In genomic region chr10:23892296-23892695, GRCh38 we compare ENCODE assay signal across 32 cellular contexts.
DNase-seq lines count a peak whose midpoint lies in the region; ATAC-seq, FAIRE-seq and TF ChIP-seq lines count a peak whose summit lies in the region.
"Had no signal": no experiment of that assay in that cellular context is flagged by ENCODE, and none has a peak within 500 bp of the region (broad histone marks: within the 10 kb centered on the region; RNA-seq: fewer than 3 reads in every experiment).

No MANE protein-coding gene starts in this region.

- H2AFZ ChIP-seq in PC-3 (ENCODE audit: low read length) (no peak overlapping the region), osteoblast (ENCODE audit: low read length) (no peak overlapping the region)

- H3K4me3 ChIP-seq in AG10803 (ENCODE audit: low read length) (no peak overlapping the region), PC-3 (ENCODE audit: low read length) (no peak overlapping the region), bronchial epithelial cell (ENCODE audit: low read depth, low read length) (no peak overlapping the region), left lung (no peak overlapping the region), osteoblast (ENCODE audit: insufficient read depth, low read length) (no peak overlapping the region)
- H3K4me3 ChIP-seq: body of pancreas, dorsolateral prefrontal cortex, GM12878, sigmoid colon, tibial artery had no signal

- CTCF ChIA-PET in PC-3 (lab: Charles Lee), result no interaction called here

- H3K27ac ChIP-seq in PC-3 (ENCODE audit: low read length) (no peak overlapping the region), left lung (no peak overlapping the region), osteoblast (ENCODE audit: low read depth, low read length) (no peak overlapping the region)
- H3K27ac ChIP-seq: body of pancreas, dorsolateral prefrontal cortex, sigmoid colon, tibial artery had no signal

- H3K9me2 ChIP-seq in PC-3 (replicated peaks; ENCODE audit: low read length), result no peaks in the 10 kb centered on the region

- no TSS peak for BruUV-seq in PC-3 (replicated peaks; lab: Mats Ljungman, UMichigan)

- DNase-seq in AG10803 (ENCODE audit: low read depth), result peak; percentile 4
- DNase-seq in PC-3, result peak; percentile 4
- DNase-seq in bronchial epithelial cell (ENCODE audit: low read depth), result peak; percentile 46
- DNase-seq in left lung, result no peak
- no peak for DNase-seq in osteoblast (ENCODE audit: insufficient read length, low spot score, missing footprints)
- DNase-seq in ecto neural progenitor cell (ENCODE audit: low spot score), result no peak
- no peak for DNase-seq in frontal cortex (ENCODE audit: low spot score in 2 of 2)
- DNase-seq: activated CD4-positive, alpha-beta T cell treated with anti-CD3 and anti-CD28 coated beads, Interleukin-2, amount 50 U/mL, for 1 hour; activated CD4-positive, CD25-positive, alpha-beta regulatory T cell; activated effector memory CD4-positive, alpha-beta T cell treated with Interleukin-2 at 50 U/mL for 16 hours; activated naive CD8-positive, alpha-beta T cell treated with anti-CD3 and anti-CD28 coated beads, Interleukin-2, amount 10 ng/mL, durations not matched to agents 7 days and 5 days; activated T-cell treated with anti-CD3 and anti-CD28 coated beads, Interleukin-2, amount 50 U/mL, for 1 hour; body of pancreas; CD8-positive, alpha-beta T cell; cerebellar nuclear complex; DMS 273 treated with DMSO at 0.1 percent for 48 hours; dorsolateral prefrontal cortex; H9; hypothalamus; Karpas-422; mesenchymal stem cell; MV-4-11; NCI-H146; NCI-H446; NCI-H82; sigmoid colon; stimulated activated CD4-positive, alpha-beta T cell treated with anti-CD3 and anti-CD28 coated beads, Interleukin-4, amount 100 ng/mL, for 4 hours; tibial artery had no signal

- FAIRE-seq in bronchial epithelial cell (lab: Jason Lieb, UNC) (no peak), frontal cortex (lab: Jason Lieb, UNC) (no peak)
- FAIRE-seq: GM12878, RCC 7860 had no signal

- no peak overlapping the region for H3K4me2 ChIP-seq in PC-3 (ENCODE audit: low read length)
- no peak overlapping the region for H3K4me2 ChIP-seq in osteoblast (ENCODE audit: insufficient read depth, low read length)

- POLR2A ChIA-PET in PC-3 (lab: Charles Lee; ENCODE audit: unreplicated experiment), result no interaction called here

- no peak for TF ChIP-seq CTCF in AG10803 (conservative IDR thresholded peaks at IDR 0.05; ENCODE audit: low read length)
- no peak for TF ChIP-seq CTCF in PC-3 (conservative IDR thresholded peaks at IDR 0.05; ENCODE audit: low read depth, low read length)
- no peak for TF ChIP-seq CTCF in bronchial epithelial cell (IDR thresholded peaks at IDR 0.05; ENCODE audit: insufficient read depth, low read length, severe bottlenecking)
- no peak for TF ChIP-seq CTCF in left lung (IDR thresholded peaks at IDR 0.05)
- TF ChIP-seq CTCF in osteoblast (IDR thresholded peaks at IDR 0.05; ENCODE audit: extremely low read depth, low read depth, low read length), result no peak

- intact Hi-C loops in PC-3 (cut with micrococcal nuclease), result no loop called here
- intact Hi-C loops in left lung (cut with DNase I), result no loop called here

- H3K9ac ChIP-seq in PC-3 (ENCODE audit: low read length), result no peak overlapping the region

- H3K27me3 ChIP-seq in PC-3 (ENCODE audit: low read length), result peaks cover 11% of the 10 kb centered on the region; the same call in 1 of the 2 replicates
- H3K27me3 ChIP-seq in bronchial epithelial cell (ENCODE audit: control insufficient read depth, insufficient read depth, low read length), result no peaks in the 10 kb centered on the region
- no peaks in the 10 kb centered on the region for H3K27me3 ChIP-seq in left lung
- H3K27me3 ChIP-seq in osteoblast (ENCODE audit: insufficient read depth, low read length), result no peaks in the 10 kb centered on the region
- H3K27me3 ChIP-seq: body of pancreas, sigmoid colon, tibial artery had no signal

- H3K79me2 ChIP-seq in PC-3 (ENCODE audit: low read length) (no peaks in the 10 kb centered on the region), osteoblast (ENCODE audit: insufficient read depth, low read length) (no peaks in the 10 kb centered on the region)

- ATAC-seq in PC-3, result no peak
- peak; percentile 25 for ATAC-seq in left lung
- no peak for ATAC-seq in HG03457 (IDR thresholded peaks at IDR 0.05; ENCODE audit: unreplicated experiment)
- ATAC-seq: body of pancreas; CD8-positive, alpha-beta T cell; GM12878; left lobe of liver had no signal

- no peaks in the 10 kb centered on the region for H3F3A ChIP-seq in PC-3 (ENCODE audit: low read length, unreplicated experiment)

- H3K9me3 ChIP-seq in PC-3 (ENCODE audit: low read length), result no peaks in the 10 kb centered on the region
- H3K9me3 ChIP-seq in left lung, result peaks cover 0 to 4% of the 10 kb centered on the region in 2 donors
- peaks cover 4% of the 10 kb centered on the region for H3K9me3 ChIP-seq in osteoblast (ENCODE audit: low read depth, low read length)
- H3K9me3 ChIP-seq: body of pancreas, sigmoid colon, tibial artery had no signal

- H4K20me1 ChIP-seq in PC-3 (ENCODE audit: low read length) (no peaks in the 10 kb centered on the region), osteoblast (ENCODE audit: insufficient read depth, low read length) (no peaks in the 10 kb centered on the region)

- H3K36me3 ChIP-seq in PC-3 (ENCODE audit: low read depth, low read length), result no peaks in the 10 kb centered on the region
- no peaks in the 10 kb centered on the region for H3K36me3 ChIP-seq in bronchial epithelial cell (ENCODE audit: control insufficient read depth, insufficient read depth, low read length)
- no peaks in the 10 kb centered on the region for H3K36me3 ChIP-seq in left lung
- no peaks in the 10 kb centered on the region for H3K36me3 ChIP-seq in osteoblast (ENCODE audit: insufficient read depth, low read length)
- H3K36me3 ChIP-seq: sigmoid colon, tibial artery had no signal

- H3K4me1 ChIP-seq in PC-3 (ENCODE audit: insufficient read depth, low read length), result no peaks in the 10 kb centered on the region
- no peaks in the 10 kb centered on the region for H3K4me1 ChIP-seq in left lung
- no peaks in the 10 kb centered on the region for H3K4me1 ChIP-seq in osteoblast (ENCODE audit: insufficient read depth, low read length)
- H3K4me1 ChIP-seq: sigmoid colon, tibial artery had no signal

Comparison
In these comparisons a context has a peak if more than half of its experiments do, and no peak if none do; other contexts are left out.
1. DNase-seq: peak in AG10803 (single experiment), PC-3 (single experiment) and bronchial epithelial cell (single experiment); none in left lung (0 of 2), osteoblast (single experiment), ecto neural progenitor cell (single experiment) and frontal cortex (0 of 2).